Comparison of ENCODE assay signal across 8 cellular contexts in the genomic region with DNA sequence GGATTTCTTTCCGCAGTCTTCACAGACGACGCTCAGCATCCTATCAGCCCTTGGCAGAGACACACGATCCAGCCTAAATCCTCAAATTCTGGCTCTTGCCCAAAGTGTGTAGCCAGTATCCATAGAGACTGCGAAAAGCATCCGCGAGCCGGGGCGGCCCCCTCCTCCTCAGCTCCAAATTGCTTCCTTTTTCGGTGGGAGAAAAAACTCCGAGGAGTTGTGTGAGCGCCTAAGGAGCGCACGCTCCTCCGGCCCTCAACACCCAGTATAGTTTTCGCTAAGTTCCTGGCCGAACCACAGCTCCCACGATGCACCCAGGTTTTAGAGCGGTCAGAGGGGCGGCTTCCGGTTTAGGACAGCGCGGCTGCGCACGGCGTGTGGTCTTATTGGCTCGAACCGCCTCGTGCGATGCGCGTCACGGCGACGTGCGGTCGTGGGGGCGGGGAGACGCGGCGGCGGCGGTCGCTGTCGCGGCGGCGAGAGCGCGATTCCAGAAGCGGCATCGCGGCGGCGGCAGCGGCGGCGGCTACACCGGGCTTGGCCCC. TPM values are rescaled to one million over a fixed set of nuclear protein-coding genes. Genes with fewer than 3 reads are reported as not detected.
DNase-seq lines count a peak whose midpoint lies in the region; ATAC-seq, FAIRE-seq and TF ChIP-seq lines count a peak whose summit lies in the region.

TSS of gene ADIPOR2 (plus strand) at position 493 of the 545 bp plus-strand sequence. CDS start 63,274 bp downstream, outside the sequence.

- peaks cover 34% of the 10 kb centered on the region for H4K20me1 ChIP-seq in HepG2 (ENCODE audit: insufficient read depth, low read length)

- peak within 1 kb of the TSS; percentile 93 for H3K4me2 ChIP-seq in HepG2 (ENCODE audit: low read depth, low read length)

- no peak for TF ChIP-seq RAD21 in HepG2 (CRISPR knock-in tag; IDR thresholded peaks at IDR 0.05)

- H3K79me2 ChIP-seq in HepG2 (ENCODE audit: insufficient read depth, low read length) = peaks cover 46% of the 10 kb centered on the region

- H3K27ac ChIP-seq in HepG2 (ENCODE audit: extremely low read length, insufficient read depth, low read length) = peak within 1 kb of the TSS; percentile 92

- TF ChIP-seq EP300 in HepG2 (IDR thresholded peaks at IDR 0.05; ENCODE audit: low read depth in 2 of 2, low read length in 2 of 2) (peak; percentile 28 to 35; a peak in 2 of 4 replicates), HepG2 (CRISPR knock-in tag; IDR thresholded peaks at IDR 0.05; ENCODE audit: borderline replicate concordance) (0 out of 2 replicates have a peak, but pooled peaks have one; percentile 43)

- peak within 1 kb of the TSS; percentile 92 to 100 (median 94) for H3K4me3 ChIP-seq in HepG2 (replicated peaks in 1 of 3; ENCODE audit: insufficient read depth in 1 of 3, low read depth in 2 of 3, low read length in 3 of 3)

- ATAC-seq in GM19397 (IDR thresholded peaks at IDR 0.05; ENCODE audit: unreplicated experiment) (peak; percentile 93), HG03565 (IDR thresholded peaks at IDR 0.05; ENCODE audit: unreplicated experiment) (peak; percentile 89), HepG2 (peak; percentile 99)

- peak within 1 kb of the TSS; percentile 18 for H2AFZ ChIP-seq in HepG2 (ENCODE audit: low read length)

- in situ Hi-C loops in HepG2 (cut with HindIII; ENCODE audit: extremely low pct_ligation_motif_present, low pct_unique_long_range_greater_than_20kb) = no loop called here

- no peak for TF ChIP-seq CTCF in HepG2 (CRISPR knock-in tag; IDR thresholded peaks at IDR 0.05)

- BruUV-seq in HepG2 (replicated peaks; lab: Mats Ljungman, UMichigan) = no TSS peak

- intact Hi-C loops in HepG2 (cut with micrococcal nuclease; ENCODE audit: unreplicated experiment) = loop anchor here (5.0 kb wide), 3 partner anchors 38 to 102 kb away; no protein-coding TSS in a partner anchor

- H3K36me3 ChIP-seq in HepG2 (replicated peaks in 1 of 2; ENCODE audit: control insufficient read depth in 1 of 2, insufficient read depth in 2 of 2, low read length in 2 of 2) = peaks cover 0 to 5% of the 10 kb centered on the region in 2 experiments; a peak in 1 of 5 replicates

- H3K9me3 ChIP-seq in HepG2 (ENCODE audit: low read length) = no peaks in the 10 kb centered on the region

- CTCF ChIA-PET in HepG2 (lab: Yijun Ruan, JAX; ENCODE audit: low intra/inter-chr PET ratio, low total read pairs) = no interaction called here

- H3K4me1 ChIP-seq in HepG2 (ENCODE audit: insufficient read depth, low read length) = peaks cover 42% of the 10 kb centered on the region

- peak; percentile 78 to 90 for TF ChIP-seq POLR2A in HepG2 (IDR thresholded peaks at IDR 0.05; ENCODE audit: insufficient read depth in 1 of 2, low read depth in 2 of 2, low read length in 2 of 2)

- under 1% methylated on average over 17 of the region's 59 CpGs for WGBS in HepG2 (ENCODE audit: low lambda C conversion rate)

- DNase-seq in CD1c-positive myeloid dendritic cell (ENCODE audit: extremely low spot score) = peak; percentile 99
- peak; percentile 93 for DNase-seq in NCI-H774 (lab: John Stamatoyannopoulos, UW)
- DNase-seq in activated CD4-positive, alpha-beta T cell treated with anti-CD3 and anti-CD28 coated beads, Interleukin-2, amount 50 U/mL, for 4 hours = peak; percentile 92
- DNase-seq in dermis blood vessel endothelial cell = peak; percentile 97
- DNase-seq in HepG2 (ENCODE audit: low spot score) = peak; percentile 90
- DNase-seq in stimulated activated CD4-positive, alpha-beta T cell treated with anti-CD3 and anti-CD28 coated beads, Interleukin-2, amount 100 ng/mL, for 48 hours = peak; percentile 90 to 93

- no peaks in the 10 kb centered on the region for H3K27me3 ChIP-seq in HepG2 (ENCODE audit: control insufficient read depth in 1 of 2, insufficient read depth in 2 of 2, low read length in 2 of 2)

- POLR2A ChIA-PET in HepG2 (lab: Yijun Ruan, JAX) = interaction anchor here (0.6 to 2.5 kb wide), 11 partner anchors 9 to 126 kb away, joined by 3 to 37 read pairs (median 5); no protein-coding TSS in a partner anchor

- peak within 1 kb of the TSS; percentile 95 for H3K9ac ChIP-seq in HepG2 (ENCODE audit: insufficient read depth, low read depth, low read length)

- peak; percentile 56 for FAIRE-seq in HepG2 (lab: Jason Lieb, UNC)

TF ChIP-seq in HepG2, 621 proteins besides CTCF, POLR2A, EP300 and RAD21 (continues in another document):
- no peak for TF ChIP-seq GATAD2A (CRISPR knock-in tag; IDR thresholded peaks at IDR 0.05)
- TF ChIP-seq ZMYM2 (CRISPR knock-in tag; IDR thresholded peaks at IDR 0.05) = no peak
- no peak for TF ChIP-seq NFIB (CRISPR knock-in tag; IDR thresholded peaks at IDR 0.05; ENCODE audit: borderline replicate concordance)
- no peak for TF ChIP-seq FOSL2 (CRISPR knock-in tag; IDR thresholded peaks at IDR 0.05)
- TF ChIP-seq ZBTB33 (CRISPR knock-in tag; IDR thresholded peaks at IDR 0.05) = peak; percentile 47; the same call in 1 of the 2 replicates
- TF ChIP-seq YY1 (IDR thresholded peaks at IDR 0.05; ENCODE audit: insufficient read depth, insufficient replicate concordance, low read depth, low read length) = peak; percentile 44
- TF ChIP-seq FOXK1 (CRISPR knock-in tag; IDR thresholded peaks at IDR 0.05; ENCODE audit: borderline replicate concordance, low read depth) = peak; percentile 58; the same call in 1 of the 2 replicates
- TF ChIP-seq HNRNPLL (IDR thresholded peaks at IDR 0.05; ENCODE audit: low read depth, low read length, poor library complexity, severe bottlenecking) = peak; percentile 73
- TF ChIP-seq KMT2B (CRISPR knock-in tag; IDR thresholded peaks at IDR 0.05) = peak; percentile 94
- TF ChIP-seq ZNF7 (CRISPR knock-in tag; IDR thresholded peaks at IDR 0.05) = peak; percentile 43; the same call in 1 of the 2 replicates
- peak; percentile 47; the same call in 1 of the 2 replicates for TF ChIP-seq THAP7 (CRISPR knock-in tag; IDR thresholded peaks at IDR 0.05)
- TF ChIP-seq ZNF292 (CRISPR knock-in tag; IDR thresholded peaks at IDR 0.05; ENCODE audit: borderline replicate concordance, low read depth) = no peak
- TF ChIP-seq CHD2 (IDR thresholded peaks at IDR 0.05; ENCODE audit: low read depth, low read length) = peak; percentile 76

RNA-seq across cellular contexts. Expression of gene ADIPOR2, which starts in this region (rescaled TPM):
- total RNA-seq in dermis blood vessel endothelial cell (59.9 and 68.6 TPM in 2 replicates), HepG2 (2016; rRNA removed; fragmentation: Illumina TruSeq; extraction: Trizol) (35.2 and 40.8 TPM in 2 replicates)
- total RNA-seq in HepG2 (2016; cell fraction: cytosol; rRNA removed; fragmentation: Illumina TruSeq; extraction: Trizol; ENCODE audit: low read depth) = 14.0 and 15.3 TPM in 2 replicates
- total RNA-seq in HepG2 (2016; cell fraction: insoluble cytoplasmic fraction; rRNA removed; fragmentation: Illumina TruSeq; extraction: Trizol) = 34.6 and 36.8 TPM in 2 replicates
- 32.2 and 37.5 TPM in 2 replicates for total RNA-seq in HepG2 (2016; cell fraction: membrane; rRNA removed; fragmentation: Illumina TruSeq; extraction: Trizol)
- total RNA-seq in HepG2 (2016; cell fraction: nucleus; rRNA removed; fragmentation: Illumina TruSeq; extraction: Trizol) = 57.1 and 62.9 TPM in 2 replicates
- 52.2 and 56.5 TPM in 2 replicates for polyA plus RNA-seq in HepG2 (2011; rRNA removed)
- 30.4 and 47.3 TPM in 2 replicates for polyA plus RNA-seq in HepG2 (2011; cell fraction: cytosol; rRNA removed)
- polyA plus RNA-seq in HepG2 (2011; cell fraction: nucleus; rRNA removed) = 39.2 and 60.6 TPM in 2 replicates
- 68.6 and 70.3 TPM in 2 replicates for polyA plus RNA-seq in HepG2 (2012)
- polyA plus RNA-seq in HepG2 (2016; cell fraction: cytosol; fragmentation: Illumina TruSeq; extraction: Trizol; ENCODE audit: low read depth) = 8.2 TPM in 2 replicates
- 42.4 and 47.2 TPM in 2 replicates for polyA plus RNA-seq in HepG2 (2016; cell fraction: insoluble cytoplasmic fraction; fragmentation: Illumina TruSeq; extraction: Trizol; ENCODE audit: low read depth)
- polyA plus RNA-seq in HepG2 (2016; cell fraction: membrane; fragmentation: Illumina TruSeq; extraction: Trizol; ENCODE audit: low read depth) = 24.7 and 28.3 TPM in 2 replicates
- 75.6 and 80.5 TPM in 2 replicates for polyA plus RNA-seq in HepG2 (2016; cell fraction: nucleus; fragmentation: Illumina TruSeq; extraction: Trizol; ENCODE audit: insufficient read depth, low read depth)
- 53.2 and 63.9 TPM in 2 replicates for polyA minus RNA-seq in HepG2 (2011; rRNA and poly(A)+ RNA removed; ENCODE audit: low replicate concordance)
- 37.1 and 43.3 TPM in 2 replicates for polyA minus RNA-seq in HepG2 (2011; cell fraction: cytosol; rRNA and poly(A)+ RNA removed)
- 89.9 and 92.1 TPM in 2 replicates for polyA minus RNA-seq in HepG2 (2011; cell fraction: nucleus; rRNA and poly(A)+ RNA removed)

Comparison
In these comparisons a context has a peak if more than half of its experiments do, and no peak if none do; other contexts are left out.
1. Peak in every context shown above with its lines: DNase-seq, ATAC-seq, H3K4me3 ChIP-seq and H3K27ac ChIP-seq.